Comparison of ENCODE assay signal across 2 cellular contexts in the genomic region with DNA sequence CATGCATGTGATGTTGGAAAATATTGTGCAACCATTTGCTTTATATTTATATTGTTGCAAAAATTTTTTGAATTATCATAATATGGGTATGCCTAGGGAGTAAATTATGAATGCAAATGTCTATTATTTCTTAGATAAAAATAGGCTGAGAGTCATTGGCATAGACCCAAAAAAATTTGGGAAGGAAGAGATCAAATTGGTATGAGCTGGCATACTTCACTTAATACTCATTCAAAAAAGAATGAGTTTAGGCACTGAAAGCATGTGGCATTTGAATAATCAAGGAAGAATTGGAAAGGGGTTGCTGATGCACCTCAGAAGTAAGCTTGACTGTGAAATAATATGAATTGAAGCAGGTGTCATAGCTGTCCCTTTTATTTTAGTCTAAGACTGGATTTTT.
TF ChIP-seq lines count a peak whose summit lies in the region.

No MANE protein-coding gene starts in this region.

TF ChIP-seq in SK-N-SH, 30 proteins besides CTCF, POLR2A, EP300 and RAD21 (continued from another document):
- TF ChIP-seq PBX3 (IDR thresholded peaks at IDR 0.05) (no peak), GATA2 (CRISPR knock-in tag; IDR thresholded peaks at IDR 0.05) (no peak), ELF1 (IDR thresholded peaks at IDR 0.05) (no peak), FOSL2 (IDR thresholded peaks at IDR 0.05; ENCODE audit: borderline replicate concordance, low read depth) (peak; percentile 48), RXRA (IDR thresholded peaks at IDR 0.05; ENCODE audit: borderline replicate concordance, low read depth) (no peak), POLR2AphosphoS5 (IDR thresholded peaks at IDR 0.05; ENCODE audit: low read depth, low read length) (no peak), SIN3A (IDR thresholded peaks at IDR 0.05; ENCODE audit: borderline replicate concordance, low read depth, low read length) (no peak), FOXM1 (IDR thresholded peaks at IDR 0.05; ENCODE audit: low read depth) (no peak), RFX5 (IDR thresholded peaks at IDR 0.05; ENCODE audit: low read length) (no peak), FOXJ3 (CRISPR knock-in tag; IDR thresholded peaks at IDR 0.05) (no peak), TAF1 (IDR thresholded peaks at IDR 0.05; ENCODE audit: borderline replicate concordance, low read depth, low read length) (no peak), NFIC (IDR thresholded peaks at IDR 0.05; ENCODE audit: borderline replicate concordance) (peak; percentile 58; the same call in 1 of the 2 replicates), JUND (IDR thresholded peaks at IDR 0.05) (0 out of 2 replicates have a peak, but pooled peaks have one; percentile 10), MXI1 (IDR thresholded peaks at IDR 0.05; ENCODE audit: low read depth, low read length) (no peak), TCF12 (IDR thresholded peaks at IDR 0.05) (peak; percentile 28; the same call in 1 of the 2 replicates)
- TF ChIP-seq, protein P1, sequence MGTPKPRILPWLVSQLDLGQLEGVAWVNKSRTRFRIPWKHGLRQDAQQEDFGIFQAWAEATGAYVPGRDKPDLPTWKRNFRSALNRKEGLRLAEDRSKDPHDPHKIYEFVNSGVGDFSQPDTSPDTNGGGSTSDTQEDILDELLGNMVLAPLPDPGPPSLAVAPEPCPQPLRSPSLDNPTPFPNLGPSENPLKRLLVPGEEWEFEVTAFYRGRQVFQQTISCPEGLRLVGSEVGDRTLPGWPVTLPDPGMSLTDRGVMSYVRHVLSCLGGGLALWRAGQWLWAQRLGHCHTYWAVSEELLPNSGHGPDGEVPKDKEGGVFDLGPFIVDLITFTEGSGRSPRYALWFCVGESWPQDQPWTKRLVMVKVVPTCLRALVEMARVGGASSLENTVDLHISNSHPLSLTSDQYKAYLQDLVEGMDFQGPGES (IDR thresholded peaks at IDR 0.05; ENCODE audit: low read depth, low read length): no peak
- TF ChIP-seq, protein P2, sequence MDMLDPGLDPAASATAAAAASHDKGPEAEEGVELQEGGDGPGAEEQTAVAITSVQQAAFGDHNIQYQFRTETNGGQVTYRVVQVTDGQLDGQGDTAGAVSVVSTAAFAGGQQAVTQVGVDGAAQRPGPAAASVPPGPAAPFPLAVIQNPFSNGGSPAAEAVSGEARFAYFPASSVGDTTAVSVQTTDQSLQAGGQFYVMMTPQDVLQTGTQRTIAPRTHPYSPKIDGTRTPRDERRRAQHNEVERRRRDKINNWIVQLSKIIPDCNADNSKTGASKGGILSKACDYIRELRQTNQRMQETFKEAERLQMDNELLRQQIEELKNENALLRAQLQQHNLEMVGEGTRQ (IDR thresholded peaks at IDR 0.05; ENCODE audit: borderline replicate concordance, low read depth, low read length): no peak

TF ChIP-seq in SK-N-SH treated with all-trans-retinoic acid at 6 μM for 48 hours, 23 proteins besides CTCF, POLR2A, EP300 and RAD21 (continued from another document):
- no peak for TF ChIP-seq CSRNP3 (CRISPR knock-in tag; IDR thresholded peaks at IDR 0.05)
- no peak for TF ChIP-seq GLIS3 (CRISPR knock-in tag; IDR thresholded peaks at IDR 0.05)
